ENCODE assay signal across 13 cellular contexts in the genomic region with DNA sequence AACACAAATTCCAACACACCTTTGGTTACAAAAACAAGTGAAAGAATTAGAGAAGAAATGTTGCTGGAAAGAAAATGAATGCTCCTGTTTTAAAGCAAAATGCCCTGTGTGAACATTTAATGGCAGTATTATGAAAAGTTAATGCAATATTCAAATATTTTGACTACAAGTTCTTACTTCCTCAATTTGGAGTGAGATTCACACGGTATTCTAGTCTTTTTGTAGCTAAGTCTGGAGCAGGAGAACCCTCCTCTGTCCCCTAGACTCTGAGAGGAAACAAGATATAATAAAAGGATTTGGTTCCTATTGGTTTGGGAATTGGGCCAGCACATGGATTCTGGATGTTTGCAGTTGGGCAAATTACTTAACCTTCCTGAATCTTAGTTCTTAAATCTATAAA. TPM values are rescaled to one million over a fixed set of nuclear protein-coding genes. Genes with fewer than 3 reads are reported as not detected.
DNase-seq lines count a peak whose midpoint lies in the region; ATAC-seq lines count a peak whose summit lies in the region.
"Had no signal": no experiment of that assay in that cellular context is flagged by ENCODE, and none has a peak within 500 bp of the region (broad histone marks: within the 10 kb centered on the region; RNA-seq: fewer than 3 reads in every experiment).

No MANE protein-coding gene starts in this region.

- H3K27me3 Mint-ChIP-seq in activated T-helper 2 cell treated with anti-CD3 and anti-CD28 coated beads, Interferon-gamma antibody, Interleukin-2, Interleukin-4, amounts not matched to agents 10 μg/mL and 5 μg/mL and 100 μg/mL, durations not matched to agents 14 hours and 24 hours and 36 hours (ENCODE audit: low read depth) = no peaks in the 10 kb centered on the region

- DNase-seq in NOMO-1 treated with DMSO at 0.1 percent for 48 hours (lab: John Stamatoyannopoulos, UW; ENCODE audit: unreplicated experiment) (peak; percentile 52), DMS153 (lab: John Stamatoyannopoulos, UW) (no peak), Right ventricle myocardium inferior (ENCODE audit: missing footprints) (no peak), G401 (ENCODE audit: low spot score) (no peak)
- no peak for DNase-seq in activated T-helper 2 cell treated with anti-CD3 and anti-CD28 coated beads, Interferon-gamma antibody, Interleukin-2, Interleukin-4, amounts not matched to agents 10 μg/mL and 5 μg/mL and 100 μg/mL, durations not matched to agents 14 hours and 24 hours and 36 hours (ENCODE audit: low spot score)
- DNase-seq: activated gamma-delta T cell, NCI-H1436 treated with DMSO at 0.1 percent for 48 hours, Peyer's patch, WERI-Rb-1 had no signal

- H3K4me3 Mint-ChIP-seq in activated T-helper 2 cell treated with anti-CD3 and anti-CD28 coated beads, Interferon-gamma antibody, Interleukin-2, Interleukin-4, amounts not matched to agents 10 μg/mL and 5 μg/mL and 100 μg/mL, durations not matched to agents 14 hours and 24 hours and 36 hours (ENCODE audit: low read depth) = no peak overlapping the region

- no peak overlapping the region for H3K27ac Mint-ChIP-seq in activated T-helper 2 cell treated with anti-CD3 and anti-CD28 coated beads, Interferon-gamma antibody, Interleukin-2, Interleukin-4, amounts not matched to agents 10 μg/mL and 5 μg/mL and 100 μg/mL, durations not matched to agents 14 hours and 24 hours and 36 hours

- peaks cover 4% of the 10 kb centered on the region for H3K4me1 Mint-ChIP-seq in activated T-helper 2 cell treated with anti-CD3 and anti-CD28 coated beads, Interferon-gamma antibody, Interleukin-2, Interleukin-4, amounts not matched to agents 10 μg/mL and 5 μg/mL and 100 μg/mL, durations not matched to agents 14 hours and 24 hours and 36 hours (ENCODE audit: low read depth)

- intact Hi-C loops in activated T-helper 2 cell treated with anti-CD3 and anti-CD28 coated beads, Interferon-gamma antibody, Interleukin-2, Interleukin-4, amounts not matched to agents 10 μg/mL and 5 μg/mL and 100 μg/mL, durations not matched to agents 14 hours and 24 hours and 36 hours (cut with micrococcal nuclease) = loop anchor here (5.0 kb wide), 1 partner anchor 742 kb away; no protein-coding TSS in a partner anchor
- intact Hi-C loops in Right ventricle myocardium inferior (cut with DNase I) = loop anchor here (5.0 to 10.0 kb wide), 2 partner anchors 269 to 497 kb away; no protein-coding TSS in a partner anchor

- in situ Hi-C loops in G401 (cut with HindIII; ENCODE audit: low sequenced_read_pairs) = no loop called here

- H3K36me3 Mint-ChIP-seq in activated T-helper 2 cell treated with anti-CD3 and anti-CD28 coated beads, Interferon-gamma antibody, Interleukin-2, Interleukin-4, amounts not matched to agents 10 μg/mL and 5 μg/mL and 100 μg/mL, durations not matched to agents 14 hours and 24 hours and 36 hours (ENCODE audit: low read depth) = peaks cover 19% of the 10 kb centered on the region

- no peaks in the 10 kb centered on the region for H3K9me3 Mint-ChIP-seq in activated T-helper 2 cell treated with anti-CD3 and anti-CD28 coated beads, Interferon-gamma antibody, Interleukin-2, Interleukin-4, amounts not matched to agents 10 μg/mL and 5 μg/mL and 100 μg/mL, durations not matched to agents 14 hours and 24 hours and 36 hours

- ATAC-seq in GM18499 (IDR thresholded peaks at IDR 0.05; ENCODE audit: insufficient read depth, unreplicated experiment) = peak; percentile 39
- ATAC-seq in GM21360 (IDR thresholded peaks at IDR 0.05; ENCODE audit: unreplicated experiment) = peak; percentile 43
- ATAC-seq in HG03039 (IDR thresholded peaks at IDR 0.05; ENCODE audit: unreplicated experiment) = peak; percentile 44
- no peak for ATAC-seq in Right ventricle myocardium inferior
- ATAC-seq: sciatic nerve had no signal

RNA-seq across cellular contexts. Expression of gene MAD2L1, which starts 12.7 kb away (rescaled TPM):
- 68.7 and 70.8 TPM in 2 replicates for total RNA-seq in activated T-helper 2 cell treated with anti-CD3 and anti-CD28 coated beads, Interferon-gamma antibody, Interleukin-2, Interleukin-4, amounts not matched to agents 10 μg/mL and 5 μg/mL and 100 μg/mL, durations not matched to agents 14 hours and 24 hours and 36 hours
- 1.4 TPM for total RNA-seq in Right ventricle myocardium inferior
- total RNA-seq in G401 (2014; rRNA removed; shearing (Covaris generic)) = 103 and 110 TPM in 2 replicates

Comparison
In these comparisons a context has a peak if more than half of its experiments do, and no peak if none do; other contexts are left out.
1. RNA of gene MAD2L1, which starts 12.7 kb away (total RNA-seq): 103 to 110 TPM in G401 and 68.7 to 70.8 TPM in activated T-helper 2 cell treated with anti-CD3 and anti-CD28 coated beads, Interferon-gamma antibody, Interleukin-2, Interleukin-4, amounts not matched to agents 10 μg/mL and 5 μg/mL and 100 μg/mL, durations not matched to agents 14 hours and 24 hours and 36 hours; 1.4 TPM in Right ventricle myocardium inferior (single experiment); every median in the first group is over 10 times any median in the second.